Comparison of ENCODE assay signal across 8 cellular contexts in genomic region chr10:92572362-92573090, GRCh38. TPM values are rescaled to one million over a fixed set of nuclear protein-coding genes. Genes with fewer than 3 reads are reported as not detected.
DNase-seq lines count a peak whose midpoint lies in the region; ATAC-seq, FAIRE-seq and TF ChIP-seq lines count a peak whose summit lies in the region.

No MANE protein-coding gene starts in this region.

- intact Hi-C loops in ovary (cut with DNase I) = loop anchor here in 3 of 4 donors (2.0 to 5.0 kb wide), 2 partner anchors 55 to 56 kb away; no protein-coding TSS in a partner anchor

- peak overlapping the region; percentile 42 for H3K56ac ChIP-seq in H1 (replicated peaks; ENCODE audit: insufficient read length, low read depth, low read length)

- peaks cover 2 to 8% (median 5%) of the 10 kb centered on the region in 4 experiments; a peak in 4 of 7 replicates for H3K4me1 ChIP-seq in H1 (replicated peaks in 1 of 4; ENCODE audit: control insufficient read depth in 3 of 4, insufficient read depth in 4 of 4, low read length in 3 of 4)
- peaks cover 13% of the 10 kb centered on the region for H3K4me1 ChIP-seq in ovary (ENCODE audit: insufficient read depth)

- peaks cover 5% of the 10 kb centered on the region; the same call in 1 of the 2 replicates for H3K23me2 ChIP-seq in H1 (ENCODE audit: low read depth, low read length)

- H3K9me3 ChIP-seq in H1 (ENCODE audit: insufficient read depth in 2 of 2, low read depth in 1 of 2, low read length in 1 of 2) = no peaks in the 10 kb centered on the region
- H3K9me3 ChIP-seq in ovary = no peaks in the 10 kb centered on the region

- H4K20me1 ChIP-seq in H1 (replicated peaks in 1 of 2; ENCODE audit: control insufficient read depth in 1 of 2, insufficient read depth in 2 of 2, low read length in 2 of 2) = peaks cover 1 to 4% of the 10 kb centered on the region in 2 experiments

- no peak overlapping the region for H2BK120ac ChIP-seq in H1 (replicated peaks; ENCODE audit: low read depth, low read length)

- H3K9ac ChIP-seq in H1 (replicated peaks in 1 of 4; ENCODE audit: extremely low read depth in 1 of 4, low read depth in 3 of 4, low read length in 3 of 4) = peak overlapping the region in 3 of 4 experiments; percentile 55 to 81 (median 75); a peak in 5 of 7 replicates

- no peak overlapping the region for H2AFZ ChIP-seq in H1 (ENCODE audit: low read length)

- peak; percentile 19 for DNase-seq in ELF-1 (ENCODE audit: low read depth, low spot score)
- DNase-seq in NCI-H69 (lab: John Stamatoyannopoulos, UW) = peak; percentile 27
- no peak for DNase-seq in H1 (ENCODE audit: low read depth in 1 of 2, low spot score in 2 of 2)
- DNase-seq in ovary = no peak
- no peak for DNase-seq in RPMI8226
- DNase-seq in HEK293T (ENCODE audit: extremely low spot score) = no peak

- peak overlapping the region; percentile 75 to 84 (median 79) for H3K4me3 ChIP-seq in H1 (ENCODE audit: extremely low read depth in 1 of 4, insufficient read depth in 2 of 4, low read depth in 3 of 4, low read length in 4 of 4)
- H3K4me3 ChIP-seq in ovary = peak overlapping the region; percentile 84

- H3K4me2 ChIP-seq in H1 (ENCODE audit: insufficient read depth in 1 of 2, low read depth in 2 of 2, low read length in 2 of 2) = peak overlapping the region; percentile 86 to 96

- no peak for TF ChIP-seq RAD21 in H1 (IDR thresholded peaks at IDR 0.05 in 1 of 2, conservative IDR thresholded peaks at IDR 0.05 in 1 of 2; ENCODE audit: low read depth in 2 of 2, low read length in 2 of 2)

- no peak overlapping the region for H3K18ac ChIP-seq in H1 (ENCODE audit: extremely low read depth, low read length)

- ATAC-seq in HG02588 (IDR thresholded peaks at IDR 0.05; ENCODE audit: unreplicated experiment) (no peak), HG02610 (IDR thresholded peaks at IDR 0.05; ENCODE audit: unreplicated experiment) (no peak)

- H2BK20ac ChIP-seq in H1 (ENCODE audit: low read length) = no peak overlapping the region

- H3K23ac ChIP-seq in H1 (ENCODE audit: insufficient read length) = no peak overlapping the region

- H4K5ac ChIP-seq in H1 (ENCODE audit: insufficient read length, low read depth, low read length) = no peak overlapping the region

- H2BK5ac ChIP-seq in H1 (ENCODE audit: low read depth, low read length) = no peak overlapping the region

- TF ChIP-seq CTCF in H1 (IDR thresholded peaks at IDR 0.05; ENCODE audit: control extremely low read depth in 1 of 3, insufficient read depth in 1 of 3, low read depth in 1 of 3, low read length in 3 of 3) = no peak
- TF ChIP-seq CTCF in ovary (IDR thresholded peaks at IDR 0.05) = peak in 1 of 3 donors; percentile 5

- no peak overlapping the region for H4K8ac ChIP-seq in H1 (ENCODE audit: extremely low read depth, insufficient read depth, low read length)

- H3K14ac ChIP-seq in H1 (ENCODE audit: insufficient read length) = no peak overlapping the region

- FAIRE-seq in H1 (lab: Jason Lieb, UNC) = no peak

- no peaks in the 10 kb centered on the region; a peak in 1 of 8 replicates for H3K36me3 ChIP-seq in H1 (ENCODE audit: control insufficient read depth in 2 of 4, insufficient read depth in 4 of 4, low read length in 3 of 4)
- no peaks in the 10 kb centered on the region for H3K36me3 ChIP-seq in ovary

- no peak overlapping the region for H2BK15ac ChIP-seq in H1 (ENCODE audit: low read length)

- TF ChIP-seq POLR2A in H1 (IDR thresholded peaks at IDR 0.05; ENCODE audit: control extremely low read depth in 1 of 2, low read depth in 2 of 2, low read length in 2 of 2) (no peak), ovary (IDR thresholded peaks at IDR 0.05) (no peak)

- WGBS in H1 (ENCODE audit: extremely low coverage in 1 of 2, insufficient coverage in 1 of 2, insufficient read length in 1 of 2, insufficient replicate concordance in 2 of 2, low coverage in 1 of 2, low lambda C conversion rate in 2 of 2, missing lambda C conversion rate in 1 of 2), 2 experiments = 50% methylated on average over 8 of the region's 8 CpGs; no CpG with 5 or more reads in 1 of the 2 experiments
- WGBS in ovary, 3 donors = 53 to 64% (median 60%) methylated on average over 8 of the region's 8 CpGs

- no peak overlapping the region for H2AK5ac ChIP-seq in H1 (ENCODE audit: low read depth, low read length)

- no peak overlapping the region for H3K4ac ChIP-seq in H1 (replicated peaks; ENCODE audit: insufficient read length, low read depth, low read length)

- TF ChIP-seq EP300 in H1 (IDR thresholded peaks at IDR 0.05; ENCODE audit: borderline replicate concordance in 1 of 2, low read depth in 2 of 2, low read length in 2 of 2) = no peak
- TF ChIP-seq EP300 in ovary (IDR thresholded peaks at IDR 0.05) = no peak

- CTCF ChIA-PET in H1 (lab: Charles Lee; ENCODE audit: partially characterized antibody) = interaction anchor here (0.6 to 8.0 kb wide), 12 partner anchors 11 to 282 kb away, joined by 3 to 51 read pairs (median 3); partner anchors contain the start of genes CPEB3 and MARCHF5
- CTCF ChIA-PET in HEK293T (lab: Yijun Ruan, JAX) = interaction anchor here (0.6 to 1.4 kb wide), 4 partner anchors 55 to 815 kb away, joined by 3 to 10 read pairs (median 4); no protein-coding TSS in a partner anchor

- no peaks in the 10 kb centered on the region for H3K27me3 ChIP-seq in H1 (replicated peaks in 1 of 4; ENCODE audit: control insufficient read depth in 3 of 4, extremely low read depth in 1 of 4, insufficient read depth in 3 of 4, low read length in 3 of 4)
- no peaks in the 10 kb centered on the region for H3K27me3 ChIP-seq in ovary

- POLR2A ChIA-PET in H1 (lab: Charles Lee; ENCODE audit: partially characterized antibody) (interaction anchor here (0.6 to 4.3 kb wide), 8 partner anchors 9 to 54 kb away, joined by 3 to 34 read pairs (median 4); partner anchors contain the start of gene KIF11), HEK293T (lab: Yijun Ruan, JAX) (interaction anchor here (0.8 to 3.8 kb wide), 7 partner anchors 10 to 276 kb away, joined by 3 to 39 read pairs (median 4); partner anchors contain the start of gene EXOC6)

- peaks cover 10% of the 10 kb centered on the region for H3K79me1 ChIP-seq in H1 (ENCODE audit: low read depth, low read length)

- no peak overlapping the region for H4K91ac ChIP-seq in H1 (replicated peaks; ENCODE audit: insufficient read length, low read length)

- peaks cover 0 to 44% of the 10 kb centered on the region in 2 experiments; a peak in 2 of 4 replicates for H3K79me2 ChIP-seq in H1 (ENCODE audit: control insufficient read depth in 1 of 2, insufficient read depth in 2 of 2, low read length in 2 of 2)

- no peak overlapping the region for H2BK12ac ChIP-seq in H1 (ENCODE audit: low read depth, low read length)

- H3K27ac ChIP-seq in H1 (ENCODE audit: low read depth, low read length) (no peak overlapping the region), ovary (peak overlapping the region in 1 of 2 donors; percentile 94)

TF ChIP-seq in H1, 55 proteins besides CTCF, POLR2A, EP300 and RAD21 (continues in another document):
- TF ChIP-seq SP4 (IDR thresholded peaks at IDR 0.05; ENCODE audit: low read length) (no peak), ZNF274 (IDR thresholded peaks at IDR 0.05; ENCODE audit: borderline replicate concordance, extremely low read depth, low read length) (no peak)

TF ChIP-seq in HEK293T, 16 proteins besides CTCF, POLR2A, EP300 and RAD21 (continues in another document):
- TF ChIP-seq NFRKB (IDR thresholded peaks at IDR 0.05) = no peak
- TF ChIP-seq LEF1 (IDR thresholded peaks at IDR 0.05; ENCODE audit: borderline replicate concordance) = no peak
- no peak for TF ChIP-seq FOXM1 (IDR thresholded peaks at IDR 0.05; ENCODE audit: borderline replicate concordance)
- TF ChIP-seq FOXK2 (IDR thresholded peaks at IDR 0.05) = no peak
- no peak for TF ChIP-seq SUZ12 (IDR thresholded peaks at IDR 0.05)
- TF ChIP-seq, protein P1, sequence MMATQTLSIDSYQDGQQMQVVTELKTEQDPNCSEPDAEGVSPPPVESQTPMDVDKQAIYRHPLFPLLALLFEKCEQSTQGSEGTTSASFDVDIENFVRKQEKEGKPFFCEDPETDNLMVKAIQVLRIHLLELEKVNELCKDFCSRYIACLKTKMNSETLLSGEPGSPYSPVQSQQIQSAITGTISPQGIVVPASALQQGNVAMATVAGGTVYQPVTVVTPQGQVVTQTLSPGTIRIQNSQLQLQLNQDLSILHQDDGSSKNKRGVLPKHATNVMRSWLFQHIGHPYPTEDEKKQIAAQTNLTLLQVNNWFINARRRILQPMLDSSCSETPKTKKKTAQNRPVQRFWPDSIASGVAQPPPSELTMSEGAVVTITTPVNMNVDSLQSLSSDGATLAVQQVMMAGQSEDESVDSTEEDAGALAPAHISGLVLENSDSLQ (IDR thresholded peaks at IDR 0.05) = no peak
- TF ChIP-seq BHLHE40 (IDR thresholded peaks at IDR 0.05; ENCODE audit: borderline replicate concordance) = no peak
- TF ChIP-seq HDGF (IDR thresholded peaks at IDR 0.05; ENCODE audit: borderline replicate concordance) = no peak
- TF ChIP-seq L3MBTL2 (conservative IDR thresholded peaks at IDR 0.05) = no peak
- no peak for TF ChIP-seq FOXA1 (IDR thresholded peaks at IDR 0.05)
- no peak for TF ChIP-seq SP1 (IDR thresholded peaks at IDR 0.05)
- TF ChIP-seq ARNT (IDR thresholded peaks at IDR 0.05) = no peak

RNA-seq across cellular contexts. Expression of gene IDE, which starts 1.4 kb away (rescaled TPM):
- 51.2 and 52.7 TPM in 2 replicates for total RNA-seq in H1 (2021; fragmentation: NEBNext Ultra II Directional; extraction: Animal tissue kit (Norgen Biotek cat#: 25700))
- 7.3 and 12.7 TPM in 2 replicates for polyA plus RNA-seq in H1 (2011; rRNA removed)
- 11.3 TPM for polyA plus RNA-seq in H1 (2011; cell fraction: cytosol; rRNA removed)
- 17.0 TPM for polyA plus RNA-seq in H1 (2011; cell fraction: nucleus; rRNA removed)
- 16.5 to 30.6 TPM (median 23.7 TPM) in 4 replicates for polyA plus RNA-seq in H1 (2012, experiment 1 of 2)
- polyA plus RNA-seq in H1 (2012, experiment 2 of 2) = 1.5 TPM
- 17.6 TPM for polyA plus RNA-seq in H1 (2013, experiment 1 of 2)
- polyA plus RNA-seq in H1 (2013, experiment 2 of 2) = 17.6 TPM
- polyA minus RNA-seq in H1 (2011; rRNA and poly(A)+ RNA removed) = 62.0 and 110 TPM in 2 replicates
- polyA minus RNA-seq in H1 (2011; cell fraction: cytosol; rRNA and poly(A)+ RNA removed) = 22.4 TPM
- polyA minus RNA-seq in H1 (2011; cell fraction: nucleus; rRNA and poly(A)+ RNA removed) = 37.4 TPM
- total RNA-seq in ovary = 10 to 100 TPM; 14.3 to 34.1 (median 28.2) TPM
- polyA plus RNA-seq in ovary = 10 to 100 TPM in 1 of 2 donors, 1 to 10 TPM in 1; 5.8 to 18.4 TPM

RNA-seq across cellular contexts. Expression of gene KIF11, which starts 20.4 kb away (rescaled TPM):
- total RNA-seq in H1 (2021; fragmentation: NEBNext Ultra II Directional; extraction: Animal tissue kit (Norgen Biotek cat#: 25700)) = 58.7 and 59.2 TPM in 2 replicates
- polyA plus RNA-seq in H1 (2011; rRNA removed) (5.9 and 11.1 TPM in 2 replicates), ovary (1 to 10 TPM in 1 of 2 donors, under 1 TPM in 1; 0.85 to 1.4 TPM)
- 16.0 TPM for polyA plus RNA-seq in H1 (2011; cell fraction: cytosol; rRNA removed)
- polyA plus RNA-seq in H1 (2011; cell fraction: nucleus; rRNA removed) = 3.5 TPM
- 16.5 to 37.1 TPM (median 21.6 TPM) in 4 replicates for polyA plus RNA-seq in H1 (2012, experiment 1 of 2)
- 1.9 TPM for polyA plus RNA-seq in H1 (2012, experiment 2 of 2)
- polyA plus RNA-seq in H1 (2013, experiment 1 of 2) = 27.2 TPM
- 25.2 TPM for polyA plus RNA-seq in H1 (2013, experiment 2 of 2)
- 16.5 and 20.6 TPM in 2 replicates for polyA minus RNA-seq in H1 (2011; rRNA and poly(A)+ RNA removed)
- 17.5 TPM for polyA minus RNA-seq in H1 (2011; cell fraction: cytosol; rRNA and poly(A)+ RNA removed)
- polyA minus RNA-seq in H1 (2011; cell fraction: nucleus; rRNA and poly(A)+ RNA removed) = 18.9 TPM
- 1 to 10 TPM in 2 of 7 donors, under 1 TPM in 5; 0.23 to 2.3 (median 0.48) TPM for total RNA-seq in ovary

Comparison
In these comparisons a context has a peak if more than half of its experiments do, and no peak if none do; other contexts are left out.
1. DNase-seq: peak in ELF-1 (single experiment) and NCI-H69 (single experiment); none in H1 (0 of 2), ovary (0 of 5), RPMI8226 (single experiment) and HEK293T (single experiment).
2. RNA of gene KIF11, which starts 20.4 kb away (total RNA-seq): 58.7 to 59.2 TPM in H1; 0.23 to 2.3 TPM in ovary; every median in the first group is over 10 times any median in the second.